ENCODE assay signal across 1 cellular context in the genomic region with DNA sequence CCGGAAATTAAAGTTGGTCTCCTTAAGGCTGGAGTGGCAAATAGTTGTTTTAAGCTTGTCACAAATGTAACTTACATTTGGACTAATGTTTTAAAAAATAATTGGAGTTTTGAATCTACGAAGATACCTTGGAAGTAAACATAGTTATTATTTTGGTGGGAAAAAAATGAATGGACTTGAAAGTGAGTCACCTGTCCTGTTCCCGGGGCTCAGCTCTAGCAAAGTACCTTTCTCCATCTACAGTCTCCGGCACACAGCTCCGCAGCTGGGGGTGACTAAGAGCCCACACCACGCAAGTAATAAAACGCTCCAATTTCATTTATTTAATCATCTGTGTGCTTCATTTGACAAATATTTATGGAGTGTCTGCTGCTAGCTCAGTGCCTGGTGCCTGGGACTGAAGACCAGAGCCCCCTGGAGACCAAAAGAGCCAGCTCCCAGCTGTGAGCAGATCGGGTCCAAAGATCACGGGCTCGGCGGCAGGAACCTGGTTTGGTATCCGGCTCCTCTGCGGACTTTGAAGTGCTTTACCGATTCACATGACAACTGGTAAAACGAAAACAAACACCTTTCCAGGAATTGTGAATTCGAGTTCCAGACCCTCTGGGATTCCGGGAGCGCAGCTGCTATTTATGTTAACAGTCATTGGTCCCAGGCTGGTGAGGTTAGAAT.
TF ChIP-seq lines count a peak whose summit lies in the region.

No MANE protein-coding gene starts in this region.

TF ChIP-seq in HepG2, 621 proteins besides CTCF, POLR2A, EP300 and RAD21 (continued from another document and continues in another):
- TF ChIP-seq, protein P1, sequence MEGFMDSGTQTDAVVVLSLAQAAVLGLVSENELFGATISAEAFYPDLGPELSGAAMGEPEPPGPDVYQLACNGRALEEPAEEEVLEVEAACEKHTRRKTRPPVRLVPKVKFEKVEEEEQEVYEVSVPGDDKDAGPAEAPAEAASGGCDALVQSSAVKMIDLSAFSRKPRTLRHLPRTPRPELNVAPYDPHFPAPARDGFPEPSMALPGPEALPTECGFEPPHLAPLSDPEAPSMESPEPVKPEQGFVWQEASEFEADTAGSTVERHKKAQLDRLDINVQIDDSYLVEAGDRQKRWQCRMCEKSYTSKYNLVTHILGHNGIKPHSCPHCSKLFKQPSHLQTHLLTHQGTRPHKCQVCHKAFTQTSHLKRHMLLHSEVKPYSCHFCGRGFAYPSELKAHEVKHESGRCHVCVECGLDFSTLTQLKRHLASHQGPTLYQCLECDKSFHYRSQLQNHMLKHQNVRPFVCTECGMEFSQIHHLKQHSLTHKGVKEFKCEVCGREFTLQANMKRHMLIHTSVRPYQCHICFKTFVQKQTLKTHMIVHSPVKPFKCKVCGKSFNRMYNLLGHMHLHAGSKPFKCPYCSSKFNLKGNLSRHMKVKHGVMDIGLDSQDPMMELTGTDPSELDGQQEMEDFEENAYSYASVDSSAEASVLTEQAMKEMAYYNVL (CRISPR knock-in tag; IDR thresholded peaks at IDR 0.05; ENCODE audit: borderline replicate concordance) = 0 out of 2 replicates have a peak, but pooled peaks have one; percentile 7
- no peak for TF ChIP-seq ZNF841 (CRISPR knock-in tag; IDR thresholded peaks at IDR 0.05; ENCODE audit: borderline replicate concordance)
- peak; percentile 87 for TF ChIP-seq HDAC1 (CRISPR knock-in tag; IDR thresholded peaks at IDR 0.05)
- TF ChIP-seq, protein P2, sequence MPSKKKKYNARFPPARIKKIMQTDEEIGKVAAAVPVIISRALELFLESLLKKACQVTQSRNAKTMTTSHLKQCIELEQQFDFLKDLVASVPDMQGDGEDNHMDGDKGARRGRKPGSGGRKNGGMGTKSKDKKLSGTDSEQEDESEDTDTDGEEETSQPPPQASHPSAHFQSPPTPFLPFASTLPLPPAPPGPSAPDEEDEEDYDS (CRISPR knock-in tag; IDR thresholded peaks at IDR 0.05) = no peak
- 0 out of 2 replicates have a peak, but pooled peaks have one; percentile 49 for TF ChIP-seq ZNF878 (CRISPR knock-in tag; IDR thresholded peaks at IDR 0.05)
- TF ChIP-seq KAT8 (CRISPR knock-in tag; IDR thresholded peaks at IDR 0.05) = peak; percentile 65; the same call in 1 of the 2 replicates
- peak; percentile 78; the same call in 1 of the 2 replicates for TF ChIP-seq SPEN (CRISPR knock-in tag; IDR thresholded peaks at IDR 0.05; ENCODE audit: low read depth)
- no peak for TF ChIP-seq ZNF547 (CRISPR knock-in tag; IDR thresholded peaks at IDR 0.05)
- TF ChIP-seq, protein P3, sequence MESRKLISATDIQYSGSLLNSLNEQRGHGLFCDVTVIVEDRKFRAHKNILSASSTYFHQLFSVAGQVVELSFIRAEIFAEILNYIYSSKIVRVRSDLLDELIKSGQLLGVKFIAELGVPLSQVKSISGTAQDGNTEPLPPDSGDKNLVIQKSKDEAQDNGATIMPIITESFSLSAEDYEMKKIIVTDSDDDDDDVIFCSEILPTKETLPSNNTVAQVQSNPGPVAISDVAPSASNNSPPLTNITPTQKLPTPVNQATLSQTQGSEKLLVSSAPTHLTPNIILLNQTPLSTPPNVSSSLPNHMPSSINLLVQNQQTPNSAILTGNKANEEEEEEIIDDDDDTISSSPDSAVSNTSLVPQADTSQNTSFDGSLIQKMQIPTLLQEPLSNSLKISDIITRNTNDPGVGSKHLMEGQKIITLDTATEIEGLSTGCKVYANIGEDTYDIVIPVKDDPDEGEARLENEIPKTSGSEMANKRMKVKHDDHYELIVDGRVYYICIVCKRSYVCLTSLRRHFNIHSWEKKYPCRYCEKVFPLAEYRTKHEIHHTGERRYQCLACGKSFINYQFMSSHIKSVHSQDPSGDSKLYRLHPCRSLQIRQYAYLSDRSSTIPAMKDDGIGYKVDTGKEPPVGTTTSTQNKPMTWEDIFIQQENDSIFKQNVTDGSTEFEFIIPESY (CRISPR knock-in tag; IDR thresholded peaks at IDR 0.05) = 0 out of 2 replicates have a peak, but pooled peaks have one; percentile 17
- TF ChIP-seq, protein P4, sequence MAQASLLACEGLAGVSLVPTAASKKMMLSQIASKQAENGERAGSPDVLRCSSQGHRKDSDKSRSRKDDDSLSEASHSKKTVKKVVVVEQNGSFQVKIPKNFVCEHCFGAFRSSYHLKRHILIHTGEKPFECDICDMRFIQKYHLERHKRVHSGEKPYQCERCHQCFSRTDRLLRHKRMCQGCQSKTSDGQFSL (CRISPR knock-in tag; IDR thresholded peaks at IDR 0.05) = 0 out of 2 replicates have a peak, but pooled peaks have one; percentile 41
- 0 out of 2 replicates have a peak, but pooled peaks have one; percentile 63 for TF ChIP-seq RNF2 (conservative IDR thresholded peaks at IDR 0.05; ENCODE audit: low read depth)
- no peak for TF ChIP-seq ZNF879 (CRISPR knock-in tag; IDR thresholded peaks at IDR 0.05)
- TF ChIP-seq, protein P5, sequence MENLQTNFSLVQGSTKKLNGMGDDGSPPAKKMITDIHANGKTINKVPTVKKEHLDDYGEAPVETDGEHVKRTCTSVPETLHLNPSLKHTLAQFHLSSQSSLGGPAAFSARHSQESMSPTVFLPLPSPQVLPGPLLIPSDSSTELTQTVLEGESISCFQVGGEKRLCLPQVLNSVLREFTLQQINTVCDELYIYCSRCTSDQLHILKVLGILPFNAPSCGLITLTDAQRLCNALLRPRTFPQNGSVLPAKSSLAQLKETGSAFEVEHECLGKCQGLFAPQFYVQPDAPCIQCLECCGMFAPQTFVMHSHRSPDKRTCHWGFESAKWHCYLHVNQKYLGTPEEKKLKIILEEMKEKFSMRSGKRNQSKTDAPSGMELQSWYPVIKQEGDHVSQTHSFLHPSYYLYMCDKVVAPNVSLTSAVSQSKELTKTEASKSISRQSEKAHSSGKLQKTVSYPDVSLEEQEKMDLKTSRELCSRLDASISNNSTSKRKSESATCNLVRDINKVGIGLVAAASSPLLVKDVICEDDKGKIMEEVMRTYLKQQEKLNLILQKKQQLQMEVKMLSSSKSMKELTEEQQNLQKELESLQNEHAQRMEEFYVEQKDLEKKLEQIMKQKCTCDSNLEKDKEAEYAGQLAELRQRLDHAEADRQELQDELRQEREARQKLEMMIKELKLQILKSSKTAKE (CRISPR knock-in tag; IDR thresholded peaks at IDR 0.05; ENCODE audit: borderline replicate concordance) = peak; percentile 78; the same call in 1 of the 2 replicates
- peak; percentile 92 for TF ChIP-seq ETV5 (CRISPR knock-in tag; IDR thresholded peaks at IDR 0.05; ENCODE audit: borderline replicate concordance)
- TF ChIP-seq ZFY (CRISPR knock-in tag; IDR thresholded peaks at IDR 0.05) = peak; percentile 44; the same call in 1 of the 2 replicates
- TF ChIP-seq FOSL1 (CRISPR knock-in tag; IDR thresholded peaks at IDR 0.05; ENCODE audit: borderline replicate concordance) = no peak
- TF ChIP-seq MIXL1 (CRISPR knock-in tag; IDR thresholded peaks at IDR 0.05) = no peak
- TF ChIP-seq HOXD1 (CRISPR knock-in tag; IDR thresholded peaks at IDR 0.05) = no peak
- 0 out of 2 replicates have a peak, but pooled peaks have one; percentile 48 for TF ChIP-seq ZNF772 (CRISPR knock-in tag; IDR thresholded peaks at IDR 0.05)
- TF ChIP-seq FOXJ3 (CRISPR knock-in tag; IDR thresholded peaks at IDR 0.05; ENCODE audit: borderline replicate concordance) = peak; percentile 88
- peak; percentile 47; the same call in 1 of the 2 replicates for TF ChIP-seq ZNF629 (CRISPR knock-in tag; conservative IDR thresholded peaks at IDR 0.05)
- TF ChIP-seq MYNN (CRISPR knock-in tag; IDR thresholded peaks at IDR 0.05; ENCODE audit: low read depth) = no peak
- TF ChIP-seq ZNF205 (CRISPR knock-in tag; IDR thresholded peaks at IDR 0.05) = peak; percentile 67; the same call in 1 of the 2 replicates
- no peak for TF ChIP-seq ZFP36L1 (CRISPR knock-in tag; IDR thresholded peaks at IDR 0.05)
- TF ChIP-seq, protein P6, sequence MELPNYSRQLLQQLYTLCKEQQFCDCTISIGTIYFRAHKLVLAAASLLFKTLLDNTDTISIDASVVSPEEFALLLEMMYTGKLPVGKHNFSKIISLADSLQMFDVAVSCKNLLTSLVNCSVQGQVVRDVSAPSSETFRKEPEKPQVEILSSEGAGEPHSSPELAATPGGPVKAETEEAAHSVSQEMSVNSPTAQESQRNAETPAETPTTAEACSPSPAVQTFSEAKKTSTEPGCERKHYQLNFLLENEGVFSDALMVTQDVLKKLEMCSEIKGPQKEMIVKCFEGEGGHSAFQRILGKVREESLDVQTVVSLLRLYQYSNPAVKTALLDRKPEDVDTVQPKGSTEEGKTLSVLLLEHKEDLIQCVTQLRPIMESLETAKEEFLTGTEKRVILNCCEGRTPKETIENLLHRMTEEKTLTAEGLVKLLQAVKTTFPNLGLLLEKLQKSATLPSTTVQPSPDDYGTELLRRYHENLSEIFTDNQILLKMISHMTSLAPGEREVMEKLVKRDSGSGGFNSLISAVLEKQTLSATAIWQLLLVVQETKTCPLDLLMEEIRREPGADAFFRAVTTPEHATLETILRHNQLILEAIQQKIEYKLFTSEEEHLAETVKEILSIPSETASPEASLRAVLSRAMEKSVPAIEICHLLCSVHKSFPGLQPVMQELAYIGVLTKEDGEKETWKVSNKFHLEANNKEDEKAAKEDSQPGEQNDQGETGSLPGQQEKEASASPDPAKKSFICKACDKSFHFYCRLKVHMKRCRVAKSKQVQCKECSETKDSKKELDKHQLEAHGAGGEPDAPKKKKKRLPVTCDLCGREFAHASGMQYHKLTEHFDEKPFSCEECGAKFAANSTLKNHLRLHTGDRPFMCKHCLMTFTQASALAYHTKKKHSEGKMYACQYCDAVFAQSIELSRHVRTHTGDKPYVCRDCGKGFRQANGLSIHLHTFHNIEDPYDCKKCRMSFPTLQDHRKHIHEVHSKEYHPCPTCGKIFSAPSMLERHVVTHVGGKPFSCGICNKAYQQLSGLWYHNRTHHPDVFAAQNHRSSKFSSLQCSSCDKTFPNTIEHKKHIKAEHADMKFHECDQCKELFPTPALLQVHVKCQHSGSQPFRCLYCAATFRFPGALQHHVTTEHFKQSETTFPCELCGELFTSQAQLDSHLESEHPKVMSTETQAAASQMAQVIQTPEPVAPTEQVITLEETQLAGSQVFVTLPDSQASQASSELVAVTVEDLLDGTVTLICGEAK (IDR thresholded peaks at IDR 0.05) = no peak
- TF ChIP-seq, protein P6 (CRISPR knock-in tag; IDR thresholded peaks at IDR 0.05) = peak; percentile 24; the same call in 1 of the 2 replicates
- TF ChIP-seq ZBTB7B (CRISPR knock-in tag; IDR thresholded peaks at IDR 0.05) = peak; percentile 90
- TF ChIP-seq TARDBP (CRISPR knock-in tag; IDR thresholded peaks at IDR 0.05) = peak; percentile 69; the same call in 1 of the 2 replicates
- TF ChIP-seq ZNF570 (CRISPR knock-in tag; IDR thresholded peaks at IDR 0.05; ENCODE audit: borderline replicate concordance) = no peak
- TF ChIP-seq ZNF672 (CRISPR knock-in tag; IDR thresholded peaks at IDR 0.05) = no peak
- TF ChIP-seq, protein P7, sequence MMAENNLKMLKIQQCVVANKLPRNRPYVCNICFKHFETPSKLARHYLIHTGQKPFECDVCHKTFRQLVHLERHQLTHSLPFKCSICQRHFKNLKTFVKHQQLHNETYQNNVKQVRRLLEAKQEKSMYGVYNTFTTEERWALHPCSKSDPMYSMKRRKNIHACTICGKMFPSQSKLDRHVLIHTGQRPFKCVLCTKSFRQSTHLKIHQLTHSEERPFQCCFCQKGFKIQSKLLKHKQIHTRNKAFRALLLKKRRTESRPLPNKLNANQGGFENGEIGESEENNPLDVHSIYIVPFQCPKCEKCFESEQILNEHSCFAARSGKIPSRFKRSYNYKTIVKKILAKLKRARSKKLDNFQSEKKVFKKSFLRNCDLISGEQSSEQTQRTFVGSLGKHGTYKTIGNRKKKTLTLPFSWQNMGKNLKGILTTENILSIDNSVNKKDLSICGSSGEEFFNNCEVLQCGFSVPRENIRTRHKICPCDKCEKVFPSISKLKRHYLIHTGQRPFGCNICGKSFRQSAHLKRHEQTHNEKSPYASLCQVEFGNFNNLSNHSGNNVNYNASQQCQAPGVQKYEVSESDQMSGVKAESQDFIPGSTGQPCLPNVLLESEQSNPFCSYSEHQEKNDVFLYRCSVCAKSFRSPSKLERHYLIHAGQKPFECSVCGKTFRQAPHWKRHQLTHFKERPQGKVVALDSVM (CRISPR knock-in tag; IDR thresholded peaks at IDR 0.05) = peak; percentile 28; the same call in 1 of the 2 replicates
- 0 out of 2 replicates have a peak, but pooled peaks have one; percentile 55 for TF ChIP-seq SIX4 (CRISPR knock-in tag; IDR thresholded peaks at IDR 0.05)
- no peak for TF ChIP-seq ZNF780A (CRISPR knock-in tag; IDR thresholded peaks at IDR 0.05)
- TF ChIP-seq ZNF136 (CRISPR knock-in tag; IDR thresholded peaks at IDR 0.05; ENCODE audit: low read depth) = 0 out of 2 replicates have a peak, but pooled peaks have one; percentile 36
- TF ChIP-seq HMG20A (CRISPR knock-in tag; IDR thresholded peaks at IDR 0.05; ENCODE audit: borderline replicate concordance) = peak; percentile 84
- TF ChIP-seq MTA1 (CRISPR knock-in tag; IDR thresholded peaks at IDR 0.05; ENCODE audit: borderline replicate concordance) = peak; percentile 60; the same call in 1 of the 2 replicates
- TF ChIP-seq ARNT2 (CRISPR knock-in tag; IDR thresholded peaks at IDR 0.05; ENCODE audit: low read depth) = no peak
- TF ChIP-seq, protein P8, sequence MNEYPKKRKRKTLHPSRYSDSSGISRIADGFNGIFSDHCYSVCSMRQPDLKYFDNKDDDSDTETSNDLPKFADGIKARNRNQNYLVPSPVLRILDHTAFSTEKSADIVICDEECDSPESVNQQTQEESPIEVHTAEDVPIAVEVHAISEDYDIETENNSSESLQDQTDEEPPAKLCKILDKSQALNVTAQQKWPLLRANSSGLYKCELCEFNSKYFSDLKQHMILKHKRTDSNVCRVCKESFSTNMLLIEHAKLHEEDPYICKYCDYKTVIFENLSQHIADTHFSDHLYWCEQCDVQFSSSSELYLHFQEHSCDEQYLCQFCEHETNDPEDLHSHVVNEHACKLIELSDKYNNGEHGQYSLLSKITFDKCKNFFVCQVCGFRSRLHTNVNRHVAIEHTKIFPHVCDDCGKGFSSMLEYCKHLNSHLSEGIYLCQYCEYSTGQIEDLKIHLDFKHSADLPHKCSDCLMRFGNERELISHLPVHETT (CRISPR knock-in tag; conservative IDR thresholded peaks at IDR 0.05) = 0 out of 2 replicates have a peak, but pooled peaks have one; percentile 28
